ENCODE assay signal across 21 cellular contexts in the genomic region with DNA sequence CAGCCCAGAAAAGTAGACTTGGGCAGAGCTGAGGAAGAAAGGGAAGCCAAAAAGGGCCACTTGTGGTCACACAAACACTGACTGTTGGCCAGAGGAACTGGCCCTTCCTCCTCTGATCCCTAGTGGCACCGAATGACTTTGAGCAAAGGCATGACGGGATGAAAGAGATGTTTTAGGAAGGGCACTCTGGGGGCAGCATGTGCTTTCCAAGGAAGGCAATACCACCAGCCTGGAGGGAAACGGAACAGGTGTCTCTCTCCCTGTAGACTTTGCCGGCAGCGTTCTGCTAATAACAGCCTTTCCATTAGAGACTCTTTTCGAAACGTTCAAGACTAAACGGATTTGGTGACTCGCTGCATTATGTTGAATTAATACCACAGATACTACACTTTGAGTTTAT.
"Had no signal": no experiment of that assay in that cellular context is flagged by ENCODE, and none has a peak within 500 bp of the region (broad histone marks: within the 10 kb centered on the region; RNA-seq: fewer than 3 reads in every experiment).

No MANE protein-coding gene starts in this region.

- H3K27me3 ChIP-seq: dorsolateral prefrontal cortex, hepatocyte, neural progenitor cell, ovary, testis, tibial nerve, upper lobe of right lung, vagina had no signal

- H3K27ac Mint-ChIP-seq: mesothelial cell of epicardium; natural killer cell treated with Interleukin-12 subunit alpha and Interleukin-12 subunit beta and Interleukin-15 and Interleukin-18, amount 100 ng/mL, for 72 hours; neural progenitor cell; progenitor cell of endocrine pancreas; stimulated activated naive B cell treated with anti-CD40 and anti-IgM and Interleukin-4, amounts not matched to agents 10 μg/mL and 1 μg/mL and 100 μg/mL, for 72 hours had no signal

- H3K4me3 Mint-ChIP-seq: mesothelial cell of epicardium; natural killer cell treated with Interleukin-12 subunit alpha and Interleukin-12 subunit beta and Interleukin-15 and Interleukin-18, amount 100 ng/mL, for 72 hours; neural progenitor cell; stimulated activated naive B cell treated with anti-CD40 and anti-IgM and Interleukin-4, amounts not matched to agents 10 μg/mL and 1 μg/mL and 100 μg/mL, for 72 hours; stimulated activated naive CD8-positive, alpha-beta T cell treated with anti-CD3 and anti-CD28 coated beads, Interleukin-15, amount 100 ng/mL, for 72 hours had no signal

- DNase-seq: cortex of kidney; dorsolateral prefrontal cortex; effector CD8-positive, alpha-beta T cell; foreskin melanocyte; nucleus accumbens; ovary; right cardiac atrium; stimulated activated CD4-positive, alpha-beta T cell treated with anti-CD3 and anti-CD28 coated beads, Interleukin-15, amount 100 ng/mL, for 24 hours; stimulated activated CD4-positive, alpha-beta T cell treated with anti-CD3 and anti-CD28 coated beads, Interleukin-1b, Interleukin-23, amount 100 ng/mL, for 48 hours; stimulated activated CD4-positive, alpha-beta T cell treated with anti-CD3 and anti-CD28 coated beads, Interleukin-4, amount 100 ng/mL, for 24 hours; stimulated activated naive B cell treated with anti-CD40 and anti-IgM and Interleukin-4, amounts not matched to agents 10 μg/mL and 1 μg/mL and 100 μg/mL, for 72 hours; stimulated activated naive CD8-positive, alpha-beta T cell treated with anti-CD3 and anti-CD28 coated beads, Interleukin-15, amount 100 ng/mL, for 72 hours; testis had no signal

- H3K9me3 Mint-ChIP-seq: mesothelial cell of epicardium; natural killer cell treated with Interleukin-12 subunit alpha and Interleukin-12 subunit beta and Interleukin-15 and Interleukin-18, amount 100 ng/mL, for 72 hours; neural progenitor cell; stimulated activated naive B cell treated with anti-CD40 and anti-IgM and Interleukin-4, amounts not matched to agents 10 μg/mL and 1 μg/mL and 100 μg/mL, for 72 hours; stimulated activated naive CD8-positive, alpha-beta T cell treated with anti-CD3 and anti-CD28 coated beads, Interleukin-15, amount 100 ng/mL, for 72 hours had no signal

- H3K4me1 Mint-ChIP-seq: mesothelial cell of epicardium; stimulated activated naive B cell treated with anti-CD40 and anti-IgM and Interleukin-4, amounts not matched to agents 10 μg/mL and 1 μg/mL and 100 μg/mL, for 72 hours; stimulated activated naive CD8-positive, alpha-beta T cell treated with anti-CD3 and anti-CD28 coated beads, Interleukin-15, amount 100 ng/mL, for 72 hours had no signal

- H3K36me3 ChIP-seq: neural progenitor cell, ovary, tibial nerve, upper lobe of right lung, vagina had no signal

- H3K27ac ChIP-seq: dorsolateral prefrontal cortex, hepatocyte, neural progenitor cell, ovary, testis, tibial nerve, upper lobe of right lung, vagina had no signal

- H3K79me2 ChIP-seq: hepatocyte had no signal

- H3K36me3 Mint-ChIP-seq: mesothelial cell of epicardium; natural killer cell treated with Interleukin-12 subunit alpha and Interleukin-12 subunit beta and Interleukin-15 and Interleukin-18, amount 100 ng/mL, for 72 hours; neural progenitor cell; stimulated activated naive B cell treated with anti-CD40 and anti-IgM and Interleukin-4, amounts not matched to agents 10 μg/mL and 1 μg/mL and 100 μg/mL, for 72 hours had no signal

- H3K4me3 ChIP-seq: dorsolateral prefrontal cortex, hepatocyte, neural progenitor cell, ovary, testis, tibial nerve, upper lobe of right lung, vagina had no signal

- H3K9ac ChIP-seq: neural progenitor cell had no signal

- H3K9me3 ChIP-seq: ovary, testis, tibial nerve, upper lobe of right lung, vagina had no signal

- H3K4me2 ChIP-seq: hepatocyte, neural progenitor cell had no signal

- H3K4me1 ChIP-seq: neural progenitor cell, tibial nerve, upper lobe of right lung, vagina had no signal
